In the genomic region with DNA sequence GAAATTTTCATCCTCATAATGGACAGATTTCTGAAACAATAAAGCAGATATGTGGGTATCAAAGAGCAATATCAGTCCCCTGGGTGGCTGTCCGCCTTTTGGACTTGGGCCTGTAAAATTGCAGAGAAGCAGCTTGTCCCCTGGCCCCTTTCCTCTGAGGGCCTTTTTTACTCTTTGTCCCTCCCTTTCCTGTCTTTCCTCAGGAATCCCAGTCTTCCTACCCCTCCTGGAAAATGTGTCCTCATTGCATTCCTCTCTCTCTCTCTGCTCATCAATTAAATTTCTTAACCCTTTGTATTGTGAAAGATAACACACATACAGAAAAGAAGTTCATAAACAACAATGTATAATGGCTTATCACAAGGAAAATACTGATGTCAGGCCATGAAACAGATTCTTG, we compare ENCODE assay signal across 17 cellular contexts. TPM values are rescaled to one million over a fixed set of nuclear protein-coding genes. Genes with fewer than 3 reads are reported as not detected.
DNase-seq lines count a peak whose midpoint lies in the region; ATAC-seq, FAIRE-seq and TF ChIP-seq lines count a peak whose summit lies in the region.
"Had no signal": no experiment of that assay in that cellular context is flagged by ENCODE, and none has a peak within 500 bp of the region (broad histone marks: within the 10 kb centered on the region; RNA-seq: fewer than 3 reads in every experiment).

No MANE protein-coding gene starts in this region.

- no peak overlapping the region for H2BK15ac ChIP-seq in H1 (ENCODE audit: low read length)

- no peak overlapping the region for H2BK120ac ChIP-seq in H1 (replicated peaks; ENCODE audit: low read depth, low read length)

- TF ChIP-seq CTCF in H1 (IDR thresholded peaks at IDR 0.05; ENCODE audit: control extremely low read depth in 1 of 3, insufficient read depth in 1 of 3, low read depth in 1 of 3, low read length in 3 of 3) (no peak), mesothelial cell of epicardium (IDR thresholded peaks at IDR 0.05; ENCODE audit: unreplicated experiment) (no peak), tibial nerve (IDR thresholded peaks at IDR 0.05) (no peak)

- H3K4me1 Mint-ChIP-seq in mesothelial cell of epicardium: peaks cover 35% of the 10 kb centered on the region

- no peaks in the 10 kb centered on the region; the same call in 1 of the 2 replicates for H3K36me3 ChIP-seq in HUES48 (ENCODE audit: control insufficient read depth, insufficient read depth, low read length)
- no peaks in the 10 kb centered on the region for H3K36me3 ChIP-seq in H1 (ENCODE audit: control insufficient read depth in 2 of 4, insufficient read depth in 4 of 4, low read length in 3 of 4)
- H3K36me3 ChIP-seq in aorta (ENCODE audit: control insufficient read depth in 1 of 2, insufficient read depth in 2 of 2, low read length in 1 of 2): no peaks in the 10 kb centered on the region
- H3K36me3 ChIP-seq in tibial nerve: no peaks in the 10 kb centered on the region

- H3K9me3 Mint-ChIP-seq in mesothelial cell of epicardium: no peaks in the 10 kb centered on the region

- H2AK5ac ChIP-seq in H1 (ENCODE audit: low read depth, low read length): no peak overlapping the region

- no peak for DNase-seq in H1 (ENCODE audit: low read depth in 1 of 2, low spot score in 2 of 2)
- no peak for DNase-seq in mesothelial cell of epicardium (ENCODE audit: low spot score in 2 of 2, unreplicated experiment in 2 of 2)
- no peak for DNase-seq in aorta
- DNase-seq in tibial nerve (ENCODE audit: low spot score in 2 of 2): no peak
- no peak for DNase-seq in MV-4-11 (lab: John Stamatoyannopoulos, UW)
- DNase-seq: COR-L47, DMS153, KBM-7, NCI-H1048, NCI-H1436 treated with DMSO at 0.1 percent for 48 hours, NCI-H2029 treated with DMSO at 0.1 percent for 48 hours, NCI-H2171 treated with DMSO at 0.1 percent for 48 hours had no signal

- H2BK20ac ChIP-seq in H1 (ENCODE audit: low read length): no peak overlapping the region

- no peak overlapping the region for H3K56ac ChIP-seq in H1 (replicated peaks; ENCODE audit: insufficient read length, low read depth, low read length)

- H3K23ac ChIP-seq in H1 (ENCODE audit: insufficient read length): no peak overlapping the region

- no peak overlapping the region for H3K4ac ChIP-seq in H1 (replicated peaks; ENCODE audit: insufficient read length, low read depth, low read length)

- H3K27ac ChIP-seq in HUES48 (ENCODE audit: low read depth, low read length) (peak overlapping the region; percentile 10), H1 (ENCODE audit: low read depth, low read length) (no peak overlapping the region), aorta (ENCODE audit: low read depth in 1 of 2, low read length in 2 of 2) (peak overlapping the region; percentile 71 to 87), tibial nerve (peak overlapping the region in 2 of 4 donors; percentile 26 to 56)

- H4K8ac ChIP-seq in H1 (ENCODE audit: extremely low read depth, insufficient read depth, low read length): no peak overlapping the region

- H3K4me3 Mint-ChIP-seq in mesothelial cell of epicardium: no peak overlapping the region

- no peaks in the 10 kb centered on the region for H3K79me2 ChIP-seq in H1 (ENCODE audit: control insufficient read depth in 1 of 2, insufficient read depth in 2 of 2, low read length in 2 of 2)

- intact Hi-C loops in aorta (cut with DNase I): loop anchor here in 1 of 2 donors (5.0 to 10.0 kb wide), 2 partner anchors 48 to 49 kb away; no protein-coding TSS in a partner anchor

- H3K9me3 ChIP-seq in HUES48 (ENCODE audit: control insufficient read depth, insufficient read depth, low read length) (no peaks in the 10 kb centered on the region), H1 (ENCODE audit: insufficient read depth in 2 of 2, low read depth in 1 of 2, low read length in 1 of 2) (no peaks in the 10 kb centered on the region), aorta (ENCODE audit: control insufficient read depth, low read length) (no peaks in the 10 kb centered on the region), tibial nerve (no peaks in the 10 kb centered on the region)

- H4K5ac ChIP-seq in H1 (ENCODE audit: insufficient read length, low read depth, low read length): no peak overlapping the region

- no peaks in the 10 kb centered on the region for H4K20me1 ChIP-seq in H1 (replicated peaks in 1 of 2; ENCODE audit: control insufficient read depth in 1 of 2, insufficient read depth in 2 of 2, low read length in 2 of 2)

- 0 out of 2 replicates have a peak overlapping the region, but pooled peaks have one; percentile 33 for H2AFZ ChIP-seq in H1 (ENCODE audit: low read length)

- no peaks in the 10 kb centered on the region for H3K36me3 Mint-ChIP-seq in mesothelial cell of epicardium

- TF ChIP-seq EP300 in H1 (IDR thresholded peaks at IDR 0.05; ENCODE audit: borderline replicate concordance in 1 of 2, low read depth in 2 of 2, low read length in 2 of 2) (no peak), tibial nerve (IDR thresholded peaks at IDR 0.05) (no peak)

- TF ChIP-seq RAD21 in H1 (IDR thresholded peaks at IDR 0.05 in 1 of 2, conservative IDR thresholded peaks at IDR 0.05 in 1 of 2; ENCODE audit: low read depth in 2 of 2, low read length in 2 of 2): no peak

- no peak overlapping the region for H3K18ac ChIP-seq in H1 (ENCODE audit: extremely low read depth, low read length)

- H3K4me1 ChIP-seq in HUES48 (ENCODE audit: control insufficient read depth, insufficient read depth, low read length) (peaks cover 36% of the 10 kb centered on the region), H1 (replicated peaks in 1 of 4; ENCODE audit: control insufficient read depth in 3 of 4, insufficient read depth in 4 of 4, low read length in 3 of 4) (peaks cover 5 to 14% (median 11%) of the 10 kb centered on the region in 4 experiments; a peak in 6 of 7 replicates), aorta (ENCODE audit: control insufficient read depth in 1 of 2, insufficient read depth in 2 of 2, low read length in 2 of 2) (peaks cover 2 to 8% of the 10 kb centered on the region in 2 donors), tibial nerve (peaks cover 0 to 27% (median 0%) of the 10 kb centered on the region in 4 donors)

- TF ChIP-seq POLR2A in H1 (IDR thresholded peaks at IDR 0.05; ENCODE audit: control extremely low read depth in 1 of 2, low read depth in 2 of 2, low read length in 2 of 2) (no peak), tibial nerve (IDR thresholded peaks at IDR 0.05) (no peak)

- H3K23me2 ChIP-seq in H1 (ENCODE audit: low read depth, low read length): peaks cover 3% of the 10 kb centered on the region; the same call in 1 of the 2 replicates

- H3K14ac ChIP-seq in H1 (ENCODE audit: insufficient read length): no peak overlapping the region

- no peak overlapping the region for H3K4me3 ChIP-seq in HUES48 (ENCODE audit: low read depth, low read length)
- H3K4me3 ChIP-seq in H1 (ENCODE audit: extremely low read depth in 1 of 4, insufficient read depth in 2 of 4, low read depth in 3 of 4, low read length in 4 of 4): no peak overlapping the region
- H3K4me3 ChIP-seq in aorta (ENCODE audit: low read length in 2 of 2): no peak overlapping the region
- H3K4me3 ChIP-seq in tibial nerve: no peak overlapping the region

- no peak overlapping the region for H3K9ac ChIP-seq in HUES48 (ENCODE audit: low read depth, low read length)
- no peak overlapping the region; a peak in 1 of 7 replicates for H3K9ac ChIP-seq in H1 (replicated peaks in 1 of 4; ENCODE audit: extremely low read depth in 1 of 4, low read depth in 3 of 4, low read length in 3 of 4)

- H3K27ac Mint-ChIP-seq in mesothelial cell of epicardium: peak overlapping the region; percentile 71

- POLR2A ChIA-PET in H1 (lab: Charles Lee; ENCODE audit: partially characterized antibody): interaction anchor here (0.9 kb wide), 1 partner anchor 19 kb away, joined by 4 read pairs; no protein-coding TSS in a partner anchor

- H4K91ac ChIP-seq in H1 (replicated peaks; ENCODE audit: insufficient read length, low read length): no peak overlapping the region

- peaks cover 11% of the 10 kb centered on the region for H3K27me3 Mint-ChIP-seq in mesothelial cell of epicardium (ENCODE audit: low read depth)

- no peaks in the 10 kb centered on the region for H3K79me1 ChIP-seq in H1 (ENCODE audit: low read depth, low read length)

- no peak for ATAC-seq in aorta (ENCODE audit: low FRiP score)
- no peak for ATAC-seq in HG03520 (IDR thresholded peaks at IDR 0.05; ENCODE audit: unreplicated experiment)
- ATAC-seq: Panc1, Right ventricle myocardium inferior had no signal

- H2BK5ac ChIP-seq in H1 (ENCODE audit: low read depth, low read length): no peak overlapping the region

- no peak overlapping the region for H2BK12ac ChIP-seq in H1 (ENCODE audit: low read depth, low read length)

- peaks cover 5% of the 10 kb centered on the region for H3K27me3 ChIP-seq in HUES48 (ENCODE audit: control insufficient read depth, insufficient read depth, low read length)
- no peaks in the 10 kb centered on the region; a peak in 1 of 7 replicates for H3K27me3 ChIP-seq in H1 (replicated peaks in 1 of 4; ENCODE audit: control insufficient read depth in 3 of 4, extremely low read depth in 1 of 4, insufficient read depth in 3 of 4, low read length in 3 of 4)
- no peaks in the 10 kb centered on the region for H3K27me3 ChIP-seq in aorta (ENCODE audit: control insufficient read depth in 1 of 2, insufficient read depth in 2 of 2, low read length in 1 of 2)
- no peaks in the 10 kb centered on the region for H3K27me3 ChIP-seq in tibial nerve

- CTCF ChIA-PET in H1 (lab: Charles Lee; ENCODE audit: partially characterized antibody): interaction anchor here (0.7 to 1.3 kb wide), 3 partner anchors 10 to 25 kb away, joined by 3 to 5 read pairs (median 4); no protein-coding TSS in a partner anchor

- no peak overlapping the region for H3K4me2 ChIP-seq in H1 (ENCODE audit: insufficient read depth in 1 of 2, low read depth in 2 of 2, low read length in 2 of 2)

- 83% methylated on average over 1 of the region's 1 CpG; no CpG with 5 or more reads in 1 of the 2 experiments for WGBS in H1 (ENCODE audit: extremely low coverage in 1 of 2, insufficient coverage in 1 of 2, insufficient read length in 1 of 2, insufficient replicate concordance in 2 of 2, low coverage in 1 of 2, low lambda C conversion rate in 2 of 2, missing lambda C conversion rate in 1 of 2), 2 experiments
- WGBS in aorta, 2 donors: 50 to 53% methylated on average over 1 of the region's 1 CpG
- WGBS in tibial nerve, 2 donors: 51 to 56% methylated on average over 1 of the region's 1 CpG

- no peak for FAIRE-seq in H1 (lab: Jason Lieb, UNC)
- FAIRE-seq: GM12892 had no signal

RNA-seq across cellular contexts. Expression of gene GRB14, which starts 3.0 kb away (rescaled TPM):
- total RNA-seq in H1 (2021; fragmentation: NEBNext Ultra II Directional; extraction: Animal tissue kit (Norgen Biotek cat#: 25700)): 11.6 and 13.5 TPM in 2 replicates
- 2.4 and 2.5 TPM in 2 replicates for polyA plus RNA-seq in H1 (2011; rRNA removed)
- 3.4 TPM for polyA plus RNA-seq in H1 (2011; cell fraction: cytosol; rRNA removed)
- polyA plus RNA-seq in H1 (2011; cell fraction: nucleus; rRNA removed): 4.2 TPM
- polyA plus RNA-seq in H1 (2012, experiment 1 of 2): 3.2 to 13.9 TPM (median 4.2 TPM) in 4 replicates
- 0.83 TPM for polyA plus RNA-seq in H1 (2012, experiment 2 of 2)
- 32.4 TPM for polyA plus RNA-seq in H1 (2013, experiment 1 of 2)
- 31.5 TPM for polyA plus RNA-seq in H1 (2013, experiment 2 of 2)
- polyA minus RNA-seq in H1 (2011; rRNA and poly(A)+ RNA removed): 2.1 and 4.6 TPM in 2 replicates
- polyA minus RNA-seq in H1 (2011; cell fraction: cytosol; rRNA and poly(A)+ RNA removed): 6.5 TPM
- polyA minus RNA-seq in H1 (2011; cell fraction: nucleus; rRNA and poly(A)+ RNA removed): 11.7 TPM
- total RNA-seq in mesothelial cell of epicardium: 11.6 to 13.6 TPM (median 12.3 TPM) in 3 replicates
- total RNA-seq in aorta: 1 to 10 TPM; 5.1 to 6.2 TPM
- 1 to 10 TPM; 1.6 to 3.3 TPM for polyA plus RNA-seq in aorta
- 10 to 100 TPM in 2 of 4 donors, 1 to 10 TPM in 2; 6.5 to 14.6 (median 9.2) TPM for total RNA-seq in tibial nerve
